ENCODE assay signal across 8 cellular contexts in the genomic region with DNA sequence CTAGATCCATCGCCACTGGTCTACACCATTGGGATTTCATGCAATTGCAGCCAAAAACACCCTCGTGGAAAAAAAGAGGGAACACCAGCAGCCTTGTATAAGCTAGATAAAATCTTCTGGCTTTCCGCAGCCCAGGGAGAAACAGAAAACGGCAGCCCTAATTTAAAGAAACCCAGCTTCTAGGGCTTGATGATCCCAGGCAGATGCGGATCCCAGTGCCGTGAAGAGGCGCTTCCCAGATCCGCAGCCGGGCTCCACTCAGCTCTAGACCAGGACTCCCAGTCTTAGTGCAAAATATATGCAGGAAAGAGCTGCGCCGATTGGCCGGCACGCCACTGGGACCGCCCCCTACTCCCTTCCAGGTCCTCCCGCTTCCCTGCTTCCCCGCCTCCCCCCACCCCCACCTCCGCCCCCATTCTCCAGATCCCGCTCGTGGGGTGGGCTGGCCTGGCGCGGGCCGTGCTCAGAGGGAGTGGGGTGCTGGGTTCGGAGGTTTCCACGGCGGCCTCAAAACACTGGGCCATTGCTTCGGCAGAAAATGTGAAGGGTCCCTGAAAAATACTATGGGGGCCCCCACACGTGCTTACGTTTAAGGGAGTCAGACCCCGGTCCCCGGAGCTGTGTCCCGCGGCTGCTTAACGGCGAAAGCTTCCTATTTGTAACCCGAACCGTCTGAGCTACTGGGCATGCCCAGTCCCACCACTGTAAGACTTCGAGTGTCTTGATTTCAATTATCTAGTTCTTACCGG.
DNase-seq lines count a peak whose midpoint lies in the region; ATAC-seq and TF ChIP-seq lines count a peak whose summit lies in the region.

No MANE protein-coding gene starts in this region.

- H3K27ac Mint-ChIP-seq in stimulated activated naive CD8-positive, alpha-beta T cell treated with anti-CD3 and anti-CD28 coated beads, Interleukin-15, amount 100 ng/mL, for 72 hours, result peak overlapping the region in 1 of 2 donors; percentile 42

- H3K4me3 Mint-ChIP-seq in stimulated activated naive CD8-positive, alpha-beta T cell treated with anti-CD3 and anti-CD28 coated beads, Interleukin-15, amount 100 ng/mL, for 72 hours, result peak overlapping the region; percentile 87 to 90

- H3K4me3 ChIP-seq in LNCaP clone FGC (ENCODE audit: low read depth, low read length) (peak overlapping the region; percentile 77), fibroblast of the aortic adventitia (ENCODE audit: low read depth, low read length) (peak overlapping the region; percentile 84)

- no peak for TF ChIP-seq CTCF in LNCaP clone FGC (IDR thresholded peaks at IDR 0.05; ENCODE audit: control insufficient read depth, extremely low read depth, insufficient read depth)
- no peak for TF ChIP-seq CTCF in fibroblast of the aortic adventitia (IDR thresholded peaks at IDR 0.05; ENCODE audit: insufficient read depth, low read length)

- H3K4me1 Mint-ChIP-seq in stimulated activated naive CD8-positive, alpha-beta T cell treated with anti-CD3 and anti-CD28 coated beads, Interleukin-15, amount 100 ng/mL, for 72 hours, result peaks cover 32% of the 10 kb centered on the region

- DNase-seq in D341Med (ENCODE audit: low spot score) (peak; percentile 92), LNCaP clone FGC (ENCODE audit: low read depth) (peak; percentile 76), RPMI7951 (ENCODE audit: low read depth) (peak; percentile 95), fibroblast of the aortic adventitia (ENCODE audit: low read depth) (peak; percentile 92), myocyte (ENCODE audit: low read depth) (peak; percentile 95)
- DNase-seq in activated naive CD4-positive, alpha-beta T cell treated with Interleukin-2 at 50 U/mL for 16 hours, result peak; percentile 41
- DNase-seq in stimulated activated naive CD8-positive, alpha-beta T cell treated with anti-CD3 and anti-CD28 coated beads, Interleukin-15, amount 100 ng/mL, for 72 hours, result peak; percentile 37 to 49
- no peak for DNase-seq in activated CD4-positive, CD25-positive, alpha-beta regulatory T cell treated with anti-CD3 and anti-CD28 coated beads, Interleukin-2, amount 50 U/mL, for 72 hours

- ATAC-seq in stimulated activated naive CD8-positive, alpha-beta T cell treated with anti-CD3 and anti-CD28 coated beads, Interleukin-15, amount 100 ng/mL, for 72 hours, result peak; percentile 69

- no peaks in the 10 kb centered on the region for H3K9me3 Mint-ChIP-seq in stimulated activated naive CD8-positive, alpha-beta T cell treated with anti-CD3 and anti-CD28 coated beads, Interleukin-15, amount 100 ng/mL, for 72 hours

- no peaks in the 10 kb centered on the region for H3K27me3 Mint-ChIP-seq in stimulated activated naive CD8-positive, alpha-beta T cell treated with anti-CD3 and anti-CD28 coated beads, Interleukin-15, amount 100 ng/mL, for 72 hours
